ENCODE assay signal across 8 cellular contexts in genomic region chr3:66220066-66220465, GRCh38. TPM values are rescaled to one million over a fixed set of nuclear protein-coding genes. Genes with fewer than 3 reads are reported as not detected.
DNase-seq lines count a peak whose midpoint lies in the region; ATAC-seq and TF ChIP-seq lines count a peak whose summit lies in the region.

No MANE protein-coding gene starts in this region.

- H3K4me3 ChIP-seq in kidney epithelial cell (ENCODE audit: low read depth, low read length) (peak overlapping the region; percentile 85), thymus (ENCODE audit: low read length) (peak overlapping the region; percentile 74)

- 29% methylated on average over 5 of the region's 5 CpGs for WGBS in thymus

- CTCF ChIA-PET in activated CD8-positive, alpha-beta memory T cell treated with anti-CD3 and anti-CD28 coated beads, Interleukin-2, amount 10 ng/mL, durations not matched to agents 7 days and 5 days (lab: Charles Lee) = no interaction called here
- CTCF ChIA-PET in activated CD8-positive, alpha-beta T cell treated with anti-CD3 and anti-CD28 coated beads, Interleukin-2, amount 10 ng/mL, durations not matched to agents 7 days and 5 days (lab: Charles Lee) = no interaction called here

- H3K36me3 ChIP-seq in kidney epithelial cell (ENCODE audit: control insufficient read depth, insufficient read depth, low read length) (no peaks in the 10 kb centered on the region), thymus (ENCODE audit: control insufficient read depth, insufficient read depth) (no peaks in the 10 kb centered on the region)

- peaks cover 29% of the 10 kb centered on the region for H3K4me1 Mint-ChIP-seq in activated CD8-positive, alpha-beta memory T cell treated with anti-CD3 and anti-CD28 coated beads, Interleukin-2, amount 10 ng/mL, durations not matched to agents 7 days and 5 days
- peaks cover 33% of the 10 kb centered on the region for H3K4me1 Mint-ChIP-seq in activated CD8-positive, alpha-beta T cell treated with anti-CD3 and anti-CD28 coated beads, Interleukin-2, amount 10 ng/mL, durations not matched to agents 7 days and 5 days (ENCODE audit: low read depth)
- peaks cover 11% of the 10 kb centered on the region for H3K4me1 Mint-ChIP-seq in CD14-positive monocyte

- H3K27ac Mint-ChIP-seq in activated CD8-positive, alpha-beta memory T cell treated with anti-CD3 and anti-CD28 coated beads, Interleukin-2, amount 10 ng/mL, durations not matched to agents 7 days and 5 days = no peak overlapping the region
- no peak overlapping the region for H3K27ac Mint-ChIP-seq in activated CD8-positive, alpha-beta T cell treated with anti-CD3 and anti-CD28 coated beads, Interleukin-2, amount 10 ng/mL, durations not matched to agents 7 days and 5 days
- H3K27ac Mint-ChIP-seq in CD14-positive monocyte = no peak overlapping the region

- TF ChIP-seq CTCF in kidney epithelial cell (IDR thresholded peaks at IDR 0.05; ENCODE audit: insufficient read depth, low read length, poor library complexity, severe bottlenecking) (no peak), CD14-positive monocyte (IDR thresholded peaks at IDR 0.05) (no peak)

- intact Hi-C loops in left colon (cut with DNase I, micrococcal nuclease) (no loop called here), CD14-positive monocyte (cut with micrococcal nuclease) (no loop called here)

- peaks cover 4% of the 10 kb centered on the region for H3K4me1 ChIP-seq in thymus (ENCODE audit: control insufficient read depth, insufficient read depth, low read length)

- H3K27me3 ChIP-seq in kidney epithelial cell (ENCODE audit: control insufficient read depth, insufficient read depth, low read length) = no peaks in the 10 kb centered on the region
- no peaks in the 10 kb centered on the region for H3K27me3 ChIP-seq in thymus (ENCODE audit: control insufficient read depth, insufficient read depth)

- no peaks in the 10 kb centered on the region for H3K9me3 ChIP-seq in thymus (ENCODE audit: control insufficient read depth)

- DNase-seq in activated CD8-positive, alpha-beta memory T cell treated with anti-CD3 and anti-CD28 coated beads, Interleukin-2, amount 10 ng/mL, durations not matched to agents 7 days and 5 days = no peak
- DNase-seq in activated CD8-positive, alpha-beta memory T cell treated with anti-CD3 and anti-CD28 coated beads, Interleukin-2, amount 50 U/mL, for 48 hours = no peak
- DNase-seq in activated CD8-positive, alpha-beta T cell treated with anti-CD3 and anti-CD28 coated beads, Interleukin-2, amount 10 ng/mL, durations not matched to agents 7 days and 5 days = no peak
- DNase-seq in kidney epithelial cell (ENCODE audit: low read depth) (no peak), left colon (no peak), CD14-positive monocyte (ENCODE audit: low spot score) (no peak)

- POLR2A ChIA-PET in activated CD8-positive, alpha-beta T cell treated with anti-CD3 and anti-CD28 coated beads, Interleukin-2, amount 10 ng/mL, durations not matched to agents 7 days and 5 days (lab: Charles Lee) = interaction anchor here (1.5 kb wide), 1 partner anchor 174 kb away, joined by 3 read pairs; no protein-coding TSS in a partner anchor

- peaks cover 17% of the 10 kb centered on the region for H3K36me3 Mint-ChIP-seq in activated CD8-positive, alpha-beta memory T cell treated with anti-CD3 and anti-CD28 coated beads, Interleukin-2, amount 10 ng/mL, durations not matched to agents 7 days and 5 days
- H3K36me3 Mint-ChIP-seq in activated CD8-positive, alpha-beta T cell treated with anti-CD3 and anti-CD28 coated beads, Interleukin-2, amount 10 ng/mL, durations not matched to agents 7 days and 5 days (ENCODE audit: low read depth) = peaks cover 18% of the 10 kb centered on the region
- H3K36me3 Mint-ChIP-seq in CD14-positive monocyte = peaks cover 5 to 15% of the 10 kb centered on the region in 2 donors

- H3K27me3 Mint-ChIP-seq in activated CD8-positive, alpha-beta memory T cell treated with anti-CD3 and anti-CD28 coated beads, Interleukin-2, amount 10 ng/mL, durations not matched to agents 7 days and 5 days = peaks cover 2% of the 10 kb centered on the region
- no peaks in the 10 kb centered on the region for H3K27me3 Mint-ChIP-seq in activated CD8-positive, alpha-beta T cell treated with anti-CD3 and anti-CD28 coated beads, Interleukin-2, amount 10 ng/mL, durations not matched to agents 7 days and 5 days (ENCODE audit: low read depth)
- H3K27me3 Mint-ChIP-seq in CD14-positive monocyte (ENCODE audit: low read depth in 3 of 3) = peaks cover 0 to 9% (median 7%) of the 10 kb centered on the region in 3 donors

- peak overlapping the region; percentile 89 for H3K4me3 Mint-ChIP-seq in activated CD8-positive, alpha-beta memory T cell treated with anti-CD3 and anti-CD28 coated beads, Interleukin-2, amount 10 ng/mL, durations not matched to agents 7 days and 5 days
- peak overlapping the region; percentile 94 for H3K4me3 Mint-ChIP-seq in activated CD8-positive, alpha-beta T cell treated with anti-CD3 and anti-CD28 coated beads, Interleukin-2, amount 10 ng/mL, durations not matched to agents 7 days and 5 days
- H3K4me3 Mint-ChIP-seq in CD14-positive monocyte = no peak overlapping the region

- no peak for ATAC-seq in activated CD8-positive, alpha-beta memory T cell treated with anti-CD3 and anti-CD28 coated beads, Interleukin-2, amount 10 ng/mL, durations not matched to agents 7 days and 5 days
- ATAC-seq in activated CD8-positive, alpha-beta T cell treated with anti-CD3 and anti-CD28 coated beads, Interleukin-2, amount 10 ng/mL, durations not matched to agents 7 days and 5 days = no peak
- ATAC-seq in GM18907 (IDR thresholded peaks at IDR 0.05; ENCODE audit: unreplicated experiment) (no peak), left colon (no peak)

- no peak overlapping the region for H3K27ac ChIP-seq in thymus (ENCODE audit: low read depth)

- H3K9me3 Mint-ChIP-seq in activated CD8-positive, alpha-beta memory T cell treated with anti-CD3 and anti-CD28 coated beads, Interleukin-2, amount 10 ng/mL, durations not matched to agents 7 days and 5 days (ENCODE audit: low read depth) = no peaks in the 10 kb centered on the region
- no peaks in the 10 kb centered on the region for H3K9me3 Mint-ChIP-seq in activated CD8-positive, alpha-beta T cell treated with anti-CD3 and anti-CD28 coated beads, Interleukin-2, amount 10 ng/mL, durations not matched to agents 7 days and 5 days (ENCODE audit: insufficient read depth)
- peaks cover 0 to 2% (median 0%) of the 10 kb centered on the region in 7 donors for H3K9me3 Mint-ChIP-seq in CD14-positive monocyte

RNA-seq across cellular contexts. Expression of gene SLC25A26, which starts 0.7 kb away (rescaled TPM):
- 10 to 100 TPM; 14.5 to 15.6 TPM for total RNA-seq in activated CD8-positive, alpha-beta memory T cell treated with anti-CD3 and anti-CD28 coated beads, Interleukin-2, amount 10 ng/mL, durations not matched to agents 7 days and 5 days
- 10 to 100 TPM; 14.2 to 14.3 TPM for total RNA-seq in activated CD8-positive, alpha-beta T cell treated with anti-CD3 and anti-CD28 coated beads, Interleukin-2, amount 10 ng/mL, durations not matched to agents 7 days and 5 days
- 26.5 and 41.2 TPM in 2 replicates for total RNA-seq in kidney epithelial cell
- 20.9 TPM for polyA plus RNA-seq in thymus
- 10 to 100 TPM; 17.2 to 18.9 TPM for total RNA-seq in left colon
- 10 to 100 TPM; 14.4 to 23.0 TPM for polyA plus RNA-seq in CD14-positive monocyte

Comparison
In these comparisons a context has a peak if more than half of its experiments do, and no peak if none do; other contexts are left out.
1. H3K4me3 Mint-ChIP-seq: peak in activated CD8-positive, alpha-beta memory T cell treated with anti-CD3 and anti-CD28 coated beads, Interleukin-2, amount 10 ng/mL, durations not matched to agents 7 days and 5 days (single experiment) and activated CD8-positive, alpha-beta T cell treated with anti-CD3 and anti-CD28 coated beads, Interleukin-2, amount 10 ng/mL, durations not matched to agents 7 days and 5 days (single experiment); none in CD14-positive monocyte (0 of 2).